17 cellular contexts compared by ENCODE assay signal in the genomic region with DNA sequence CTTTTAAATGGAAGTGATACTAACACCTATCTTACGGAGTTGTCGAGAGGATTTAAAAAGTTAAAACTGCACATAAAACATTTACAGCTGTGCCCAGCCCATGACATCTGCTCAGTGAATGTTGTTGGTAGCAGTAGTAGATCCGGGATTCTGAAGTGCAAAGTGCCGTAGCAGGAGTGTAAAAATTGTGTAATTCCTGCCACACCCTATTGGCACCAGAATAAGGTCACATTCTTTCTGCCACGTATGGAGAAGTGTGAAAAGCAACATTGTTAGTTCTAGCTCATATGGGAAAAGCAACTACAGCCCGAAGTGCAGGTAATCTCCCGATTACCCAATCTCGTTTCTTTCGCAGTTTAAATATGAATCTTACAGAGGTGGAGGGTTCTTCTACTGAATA. TPM values are rescaled to one million over a fixed set of nuclear protein-coding genes. Genes with fewer than 3 reads are reported as not detected.
DNase-seq lines count a peak whose midpoint lies in the region; ATAC-seq and TF ChIP-seq lines count a peak whose summit lies in the region.
"Had no signal": no experiment of that assay in that cellular context is flagged by ENCODE, and none has a peak within 500 bp of the region (broad histone marks: within the 10 kb centered on the region; RNA-seq: fewer than 3 reads in every experiment).

No MANE protein-coding gene starts in this region.

- no peaks in the 10 kb centered on the region for H3K27me3 Mint-ChIP-seq in stimulated activated naive B cell treated with anti-CD40 and anti-IgM and Interleukin-4, amounts not matched to agents 10 μg/mL and 1 μg/mL and 100 μg/mL, for 72 hours

- WGBS in right cardiac atrium, result 71% methylated on average over 9 of the region's 9 CpGs
- 56 to 63% methylated on average over 9 of the region's 9 CpGs for WGBS in lung, 2 donors

- TF ChIP-seq CTCF in lung (IDR thresholded peaks at IDR 0.05; ENCODE audit: control extremely low read depth, extremely low read depth) (no peak), left ventricle myocardium inferior (IDR thresholded peaks at IDR 0.05; ENCODE audit: borderline replicate concordance) (no peak)

- no peaks in the 10 kb centered on the region for H3K9me3 ChIP-seq in right cardiac atrium (ENCODE audit: control insufficient read depth, low read length)
- H3K9me3 ChIP-seq in lung (ENCODE audit: control insufficient read depth in 2 of 2, insufficient read depth in 1 of 2, low read length in 1 of 2), result no peaks in the 10 kb centered on the region
- H3K9me3 ChIP-seq in left ventricle myocardium inferior (replicated peaks), result no peaks in the 10 kb centered on the region

- H3K27ac ChIP-seq in right cardiac atrium (ENCODE audit: low read length) (no peak overlapping the region), lung (ENCODE audit: low read depth in 1 of 2, low read length in 1 of 2) (no peak overlapping the region), left ventricle myocardium inferior (replicated peaks) (no peak overlapping the region)
- H3K27ac ChIP-seq: BLaER1 treated with 17β-estradiol and CSF1 and Interleukin-3, amounts not matched to agents 10 nM and 100 nM had no signal

- H3K9me3 Mint-ChIP-seq in stimulated activated naive B cell treated with anti-CD40 and anti-IgM and Interleukin-4, amounts not matched to agents 10 μg/mL and 1 μg/mL and 100 μg/mL, for 72 hours, result no peaks in the 10 kb centered on the region

- DNase-seq in right cardiac atrium, result no peak
- no peak for DNase-seq in left cardiac atrium
- DNase-seq in lung (ENCODE audit: low spot score), result no peak
- no peak for DNase-seq in NCI-H2196 (lab: John Stamatoyannopoulos, UW; ENCODE audit: unreplicated experiment)
- DNase-seq in stimulated activated naive B cell treated with anti-CD40 and anti-IgM and Interleukin-4, amounts not matched to agents 10 μg/mL and 1 μg/mL and 100 μg/mL, for 72 hours, result no peak
- DNase-seq in left ventricle myocardium inferior, result no peak
- DNase-seq: DMS153, EL, H7, Kasumi-1, NCI-H146, NCI-H345, NCI-H69, SHP77 had no signal

- intact Hi-C loops in right cardiac atrium (cut with DNase I) (no loop called here), left cardiac atrium (cut with DNase I) (no loop called here), left ventricle myocardium inferior (cut with micrococcal nuclease) (no loop called here)

- H3K36me3 ChIP-seq in lung (ENCODE audit: control insufficient read depth in 2 of 2, insufficient read depth in 2 of 2, low read length in 2 of 2) (no peaks in the 10 kb centered on the region), left ventricle myocardium inferior (peaks cover 31% of the 10 kb centered on the region)

- peaks cover 1 to 7% of the 10 kb centered on the region in 2 donors for H3K4me1 Mint-ChIP-seq in stimulated activated naive B cell treated with anti-CD40 and anti-IgM and Interleukin-4, amounts not matched to agents 10 μg/mL and 1 μg/mL and 100 μg/mL, for 72 hours

- no peak overlapping the region for H3K4me3 ChIP-seq in right cardiac atrium (ENCODE audit: low read length)
- no peak overlapping the region for H3K4me3 ChIP-seq in lung
- H3K4me3 ChIP-seq in left ventricle myocardium inferior, result no peak overlapping the region
- H3K4me3 ChIP-seq: BLaER1 treated with 17β-estradiol and CSF1 and Interleukin-3, amounts not matched to agents 10 nM and 100 nM had no signal

- H3K27ac Mint-ChIP-seq in stimulated activated naive B cell treated with anti-CD40 and anti-IgM and Interleukin-4, amounts not matched to agents 10 μg/mL and 1 μg/mL and 100 μg/mL, for 72 hours, result no peak overlapping the region

- H3K27me3 ChIP-seq in right cardiac atrium (ENCODE audit: control insufficient read depth, insufficient read depth), result no peaks in the 10 kb centered on the region
- no peaks in the 10 kb centered on the region for H3K27me3 ChIP-seq in lung (ENCODE audit: control insufficient read depth, insufficient read depth)
- H3K27me3 ChIP-seq in left ventricle myocardium inferior (ENCODE audit: low read depth), result no peaks in the 10 kb centered on the region
- H3K27me3 ChIP-seq: BLaER1 treated with 17β-estradiol and CSF1 and Interleukin-3, amounts not matched to agents 10 nM and 100 nM had no signal

- H3K4me1 ChIP-seq in right cardiac atrium (ENCODE audit: control insufficient read depth, insufficient read depth, low read length), result peaks cover 2% of the 10 kb centered on the region
- no peaks in the 10 kb centered on the region for H3K4me1 ChIP-seq in lung (ENCODE audit: control insufficient read depth in 2 of 2, insufficient read depth in 2 of 2, low read length in 2 of 2)
- peaks cover 12% of the 10 kb centered on the region for H3K4me1 ChIP-seq in left ventricle myocardium inferior

- H3K36me3 Mint-ChIP-seq in stimulated activated naive B cell treated with anti-CD40 and anti-IgM and Interleukin-4, amounts not matched to agents 10 μg/mL and 1 μg/mL and 100 μg/mL, for 72 hours, result peaks cover 6 to 12% of the 10 kb centered on the region in 2 donors

- no peak overlapping the region for H3K4me3 Mint-ChIP-seq in stimulated activated naive B cell treated with anti-CD40 and anti-IgM and Interleukin-4, amounts not matched to agents 10 μg/mL and 1 μg/mL and 100 μg/mL, for 72 hours

- ATAC-seq in right cardiac atrium (peak; percentile 26 to 29), left cardiac atrium (no peak), esophagus mucosa (peak; percentile 96), lung (ENCODE audit: insufficient read depth, low FRiP score) (peak; percentile 66), HG02938 (IDR thresholded peaks at IDR 0.05; ENCODE audit: unreplicated experiment) (no peak)
- no peak for ATAC-seq in stimulated activated naive B cell treated with anti-CD40 and anti-IgM and Interleukin-4, amounts not matched to agents 10 μg/mL and 1 μg/mL and 100 μg/mL, for 72 hours (replicated peaks)

RNA-seq across cellular contexts. Expression of gene PRIMPOL, which starts 31.2 kb away (rescaled TPM):
- total RNA-seq in right cardiac atrium (10 to 100 TPM in 3 of 4 donors, 1 to 10 TPM in 1; 8.9 to 12.0 (median 11.2) TPM), left cardiac atrium (10 to 100 TPM in 1 of 2 donors, 1 to 10 TPM in 1; 9.8 to 10.2 TPM), esophagus mucosa (9.9 TPM), lung (10 to 100 TPM; 11.3 to 43.4 TPM), left ventricle myocardium inferior (10.6 TPM)
- polyA plus RNA-seq in right cardiac atrium (14.3 TPM), lung (10 to 100 TPM in 1 of 2 donors, 1 to 10 TPM in 1; 7.3 to 27.5 TPM)

RNA-seq across cellular contexts. Expression of gene CASP3, which starts 31.5 kb away (rescaled TPM):
- total RNA-seq in right cardiac atrium, result 10 to 100 TPM in 2 of 4 donors, 1 to 10 TPM in 2; 8.6 to 11.0 (median 10.2) TPM
- 10.5 TPM for polyA plus RNA-seq in right cardiac atrium
- 10 to 100 TPM; 10.2 to 12.0 TPM for total RNA-seq in left cardiac atrium
- total RNA-seq in esophagus mucosa, result 20.1 TPM
- total RNA-seq in lung, result 10 to 100 TPM; 14.4 to 30.4 TPM
- polyA plus RNA-seq in lung, result 10 to 100 TPM in 1 of 2 donors, 1 to 10 TPM in 1; 9.3 to 19.0 TPM
- 12.1 TPM for total RNA-seq in left ventricle myocardium inferior

RNA-seq across cellular contexts. Expression of gene CENPU, which starts 53.2 kb away (rescaled TPM):
- 1 to 10 TPM; 1.0 to 1.8 (median 1.6) TPM for total RNA-seq in right cardiac atrium
- polyA plus RNA-seq in right cardiac atrium, result 0.66 TPM
- 1 to 10 TPM; 1.1 to 4.4 TPM for total RNA-seq in left cardiac atrium
- 16.5 TPM for total RNA-seq in esophagus mucosa
- total RNA-seq in lung, result 1 to 10 TPM; 3.6 to 8.6 TPM
- polyA plus RNA-seq in lung, result 10 to 100 TPM in 1 of 2 donors, 1 to 10 TPM in 1; 2.1 to 11.7 TPM
- 1.8 TPM for total RNA-seq in left ventricle myocardium inferior

Comparison
In these comparisons a context has a peak if more than half of its experiments do, and no peak if none do; other contexts are left out.
1. ATAC-seq: peak in right cardiac atrium (2 of 2), esophagus mucosa (single experiment) and lung (single experiment); none in left cardiac atrium (0 of 2), HG02938 (single experiment) and stimulated activated naive B cell treated with anti-CD40 and anti-IgM and Interleukin-4, amounts not matched to agents 10 μg/mL and 1 μg/mL and 100 μg/mL, for 72 hours (0 of 2).